12 cellular contexts compared by ENCODE assay signal in genomic region chr3:13388816-13389215, GRCh38. TPM values are rescaled to one million over a fixed set of nuclear protein-coding genes. Genes with fewer than 3 reads are reported as not detected.
DNase-seq lines count a peak whose midpoint lies in the region; ATAC-seq and TF ChIP-seq lines count a peak whose summit lies in the region.
"Had no signal": no experiment of that assay in that cellular context is flagged by ENCODE, and none has a peak within 500 bp of the region (broad histone marks: within the 10 kb centered on the region; RNA-seq: fewer than 3 reads in every experiment).

No MANE protein-coding gene starts in this region.

- H2BK20ac ChIP-seq in H9 (ENCODE audit: low read depth, low read length, poor library complexity, severe bottlenecking) = no peak overlapping the region

- H3K79me2 ChIP-seq in H9 (ENCODE audit: insufficient read depth, low read length) = no peaks in the 10 kb centered on the region
- no peaks in the 10 kb centered on the region for H3K79me2 ChIP-seq in osteoblast (ENCODE audit: insufficient read depth, low read length)

- H3K9ac ChIP-seq in H9 (ENCODE audit: extremely low read depth, insufficient read length, low read length) = no peak overlapping the region

- H4K91ac ChIP-seq in H9 (ENCODE audit: insufficient read length, low read depth, low read length) = no peak overlapping the region

- H3K23ac ChIP-seq in H9 (ENCODE audit: insufficient read length, low read depth, low read length) = no peak overlapping the region

- no peaks in the 10 kb centered on the region for H3K27me3 ChIP-seq in H9 (ENCODE audit: insufficient read depth, low read length)
- H3K27me3 ChIP-seq in osteoblast (ENCODE audit: insufficient read depth, low read length) = peaks cover 4% of the 10 kb centered on the region

- H3K4ac ChIP-seq in H9 (ENCODE audit: low read depth, low read length) = no peak overlapping the region

- H3K4me3 Mint-ChIP-seq in H9 = no peak overlapping the region
- no peak overlapping the region for H3K4me3 Mint-ChIP-seq in WTC11
- H3K4me3 Mint-ChIP-seq: B cell; CD4-positive, alpha-beta memory T cell; GM23338 had no signal

- H3K27ac Mint-ChIP-seq in activated naive CD4-positive, alpha-beta T cell treated with anti-CD3 and anti-CD28 coated beads, Interleukin-2, amount 50 U/mL, for 72 hours = peak overlapping the region; percentile 53 to 60
- H3K27ac Mint-ChIP-seq in H9 (peak overlapping the region in 2 of 3 experiments; percentile 38 to 70; a peak in 2 of 7 replicates), WTC11 (peak overlapping the region; percentile 71)
- H3K27ac Mint-ChIP-seq: B cell had no signal

- H2BK120ac ChIP-seq in H9 (ENCODE audit: low read depth, low read length, poor library complexity, severe bottlenecking) = no peak overlapping the region

- H3K4me2 ChIP-seq in H9 (ENCODE audit: insufficient read depth, insufficient read length, low read length) (no peak overlapping the region), osteoblast (ENCODE audit: insufficient read depth, low read length) (no peak overlapping the region)
- H3K4me2 ChIP-seq: GM23338 had no signal

- no peaks in the 10 kb centered on the region for H3K23me2 ChIP-seq in H9 (ENCODE audit: insufficient read length, low read depth, low read length, poor library complexity, severe bottlenecking)

- no CpG with 5 or more reads among the region's 13 CpGs for WGBS in H9 (ENCODE audit: extremely low coverage, insufficient read length, low lambda C conversion rate)

- peaks cover 3 to 11% of the 10 kb centered on the region in 2 experiments; a peak in 3 of 4 replicates for H3K4me1 Mint-ChIP-seq in H9
- H3K4me1 Mint-ChIP-seq in WTC11 = peaks cover 3% of the 10 kb centered on the region

- POLR2A ChIA-PET in WTC11 (lab: Charles Lee) = no interaction called here

- H3K27ac ChIP-seq in H9 (ENCODE audit: insufficient read length, low read depth, low read length) = no peak overlapping the region
- no peak overlapping the region for H3K27ac ChIP-seq in osteoblast (ENCODE audit: low read depth, low read length)

- ATAC-seq in activated naive CD4-positive, alpha-beta T cell treated with anti-CD3 and anti-CD28 coated beads, Interleukin-2, amount 50 U/mL, for 72 hours = no peak
- ATAC-seq in WTC11 = no peak

- peaks cover 2% of the 10 kb centered on the region; the same call in 1 of the 2 replicates for H3K27me3 Mint-ChIP-seq in H9 (ENCODE audit: low read depth)
- no peaks in the 10 kb centered on the region for H3K27me3 Mint-ChIP-seq in WTC11 (ENCODE audit: low read depth)
- H3K27me3 Mint-ChIP-seq: B cell; CD4-positive, alpha-beta memory T cell had no signal

- H2BK12ac ChIP-seq in H9 (ENCODE audit: insufficient read length, low read depth, low read length) = no peak overlapping the region

- H4K20me1 ChIP-seq in H9 (ENCODE audit: control insufficient read depth, insufficient read depth, insufficient read length) = no peaks in the 10 kb centered on the region
- H4K20me1 ChIP-seq in osteoblast (ENCODE audit: insufficient read depth, low read length) = no peaks in the 10 kb centered on the region

- no peak for DNase-seq in activated naive CD4-positive, alpha-beta T cell treated with anti-CD3 and anti-CD28 coated beads, Interleukin-2, amount 50 U/mL, for 72 hours (ENCODE audit: low spot score in 2 of 2)
- DNase-seq in activated naive CD4-positive, alpha-beta T cell (lab: John Stamatoyannopoulos, UW) = no peak
- DNase-seq in H9 (no peak), WTC11 (ENCODE audit: low spot score) (no peak), osteoblast (ENCODE audit: insufficient read length, low spot score, missing footprints) (peak; percentile 29), ureter (ENCODE audit: low spot score) (no peak), NCI-H1092 (lab: John Stamatoyannopoulos, UW) (no peak)
- DNase-seq: CD4-positive, alpha-beta memory T cell; DMS79; H7 had no signal

- H2BK5ac ChIP-seq in H9 (ENCODE audit: insufficient read length, low read length) = no peak overlapping the region

- H3K4me1 ChIP-seq in H9 (ENCODE audit: insufficient read depth, low read length) = no peaks in the 10 kb centered on the region
- H3K4me1 ChIP-seq in osteoblast (ENCODE audit: insufficient read depth, low read length) = no peaks in the 10 kb centered on the region

- TF ChIP-seq CTCF in H9 (conservative IDR thresholded peaks at IDR 0.05) = no peak
- no peak for TF ChIP-seq CTCF in WTC11 (IDR thresholded peaks at IDR 0.05)
- no peak for TF ChIP-seq CTCF in osteoblast (IDR thresholded peaks at IDR 0.05; ENCODE audit: extremely low read depth, low read depth, low read length)

- H4K8ac ChIP-seq in H9 (replicated peaks; ENCODE audit: insufficient read length, low read depth, low read length) = no peak overlapping the region

- H3K9me3 ChIP-seq in H9 (ENCODE audit: control insufficient read depth, low read depth, low read length) = no peaks in the 10 kb centered on the region
- no peaks in the 10 kb centered on the region for H3K9me3 ChIP-seq in osteoblast (ENCODE audit: low read depth, low read length)

- CTCF ChIA-PET in WTC11 (lab: Charles Lee) = interaction anchor here (1.4 to 2.0 kb wide), 2 partner anchors 159 to 297 kb away, joined by 3 to 6 read pairs; no protein-coding TSS in a partner anchor

- H2AK5ac ChIP-seq in H9 (ENCODE audit: insufficient read length, low read length) = no peak overlapping the region

- H3K79me1 ChIP-seq in H9 (ENCODE audit: insufficient read depth, low read depth, low read length, poor library complexity, severe bottlenecking) = no peaks in the 10 kb centered on the region

- no peak overlapping the region for H3K18ac ChIP-seq in H9 (ENCODE audit: insufficient read length, low read depth, low read length)

- no peak overlapping the region for H3K56ac ChIP-seq in H9 (ENCODE audit: insufficient read length, low read depth, low read length)

- no peak overlapping the region; the same call in 1 of the 2 replicates for H3K14ac ChIP-seq in H9 (ENCODE audit: insufficient read depth, low read length)

- H3K36me3 ChIP-seq in osteoblast (ENCODE audit: insufficient read depth, low read length) = no peaks in the 10 kb centered on the region

- peaks cover 23 to 34% of the 10 kb centered on the region in 2 donors for H3K36me3 Mint-ChIP-seq in activated naive CD4-positive, alpha-beta T cell treated with anti-CD3 and anti-CD28 coated beads, Interleukin-2, amount 50 U/mL, for 72 hours
- H3K36me3 Mint-ChIP-seq in H9 (ENCODE audit: insufficient read depth in 1 of 3, low read depth in 3 of 3) (peaks cover 23 to 75% (median 59%) of the 10 kb centered on the region in 3 experiments; a peak in 6 of 7 replicates), WTC11 (peaks cover 34% of the 10 kb centered on the region)

- no peaks in the 10 kb centered on the region for H3K9me3 Mint-ChIP-seq in activated naive CD4-positive, alpha-beta T cell treated with anti-CD3 and anti-CD28 coated beads, Interleukin-2, amount 50 U/mL, for 72 hours
- H3K9me3 Mint-ChIP-seq in H9 (no peaks in the 10 kb centered on the region), WTC11 (no peaks in the 10 kb centered on the region)
- H3K9me3 Mint-ChIP-seq: CD4-positive, alpha-beta memory T cell; GM23338 had no signal

- no peak overlapping the region for H4K5ac ChIP-seq in H9 (ENCODE audit: insufficient read length, low read depth, low read length)

- no peak overlapping the region for H2BK15ac ChIP-seq in H9 (ENCODE audit: low read depth, low read length)

- H3K4me3 ChIP-seq in osteoblast (ENCODE audit: insufficient read depth, low read length) = no peak overlapping the region
- H3K4me3 ChIP-seq: GM23338 had no signal

- H2AFZ ChIP-seq in H9 (ENCODE audit: low read length) (no peak overlapping the region), osteoblast (ENCODE audit: low read length) (no peak overlapping the region)
- H2AFZ ChIP-seq: GM23338 had no signal

- no peak overlapping the region for H3T11ph ChIP-seq in H9 (ENCODE audit: low read length)

TF ChIP-seq in WTC11, 78 proteins besides CTCF, POLR2A, EP300 and RAD21 (continues in another document):
- no peak for TF ChIP-seq EMX1 (CRISPR knock-in tag; IDR thresholded peaks at IDR 0.05)
- no peak for TF ChIP-seq ZBTB43 (CRISPR knock-in tag; IDR thresholded peaks at IDR 0.05)
- TF ChIP-seq USF2 (CRISPR knock-in tag; IDR thresholded peaks at IDR 0.05) = no peak
- no peak for TF ChIP-seq FOXP1 (CRISPR knock-in tag; IDR thresholded peaks at IDR 0.05; ENCODE audit: borderline replicate concordance)
- no peak for TF ChIP-seq E2F1 (CRISPR knock-in tag; IDR thresholded peaks at IDR 0.05)
- no peak for TF ChIP-seq KAT7 (CRISPR knock-in tag; IDR thresholded peaks at IDR 0.05; ENCODE audit: borderline replicate concordance)
- no peak for TF ChIP-seq NR2C2 (CRISPR knock-in tag; IDR thresholded peaks at IDR 0.05)
- no peak for TF ChIP-seq NFE2L1 (CRISPR knock-in tag; IDR thresholded peaks at IDR 0.05)

RNA-seq across cellular contexts. Expression of gene NUP210, which starts 31.3 kb away (rescaled TPM):
- total RNA-seq in activated naive CD4-positive, alpha-beta T cell treated with anti-CD3 and anti-CD28 coated beads, Interleukin-2, amount 50 U/mL, for 72 hours = 100 to 1,000 TPM; 116 to 147 TPM
- total RNA-seq in H9 (2021) (47.3 and 48.8 TPM in 2 replicates), WTC11 (2021) (59.2 to 69.9 TPM (median 69.8 TPM) in 3 replicates), osteoblast (under 0.01 TPM in 2 replicates), ureter (19.9 TPM)

Comparison
In these comparisons a context has a peak if more than half of its experiments do, and no peak if none do; other contexts are left out.
1. RNA of gene NUP210, which starts 31.3 kb away (total RNA-seq): 116 to 147 TPM in activated naive CD4-positive, alpha-beta T cell treated with anti-CD3 and anti-CD28 coated beads, Interleukin-2, amount 50 U/mL, for 72 hours, 59.2 to 69.9 TPM in WTC11, 47.3 to 48.8 TPM in H9 and 19.9 TPM in ureter (single experiment); under 0.01 TPM in osteoblast; every median in the first group is over 10 times any median in the second.
2. Peak in every context shown above with its lines, with median percentiles within 50 percentile points of each other: H3K27ac Mint-ChIP-seq.